ENCODE assay signal across 19 cellular contexts in genomic region chr9:120636194-120636957, GRCh38. TPM values are rescaled to one million over a fixed set of nuclear protein-coding genes. Genes with fewer than 3 reads are reported as not detected.
DNase-seq lines count a peak whose midpoint lies in the region; ATAC-seq, FAIRE-seq and TF ChIP-seq lines count a peak whose summit lies in the region.
"Had no signal": no experiment of that assay in that cellular context is flagged by ENCODE, and none has a peak within 500 bp of the region (broad histone marks: within the 10 kb centered on the region; RNA-seq: fewer than 3 reads in every experiment).

No MANE protein-coding gene starts in this region.

- H3K9me3 ChIP-seq in HepG2 (ENCODE audit: low read length) (peaks cover 9% of the 10 kb centered on the region), right lobe of liver (no peaks in the 10 kb centered on the region), Karpas-422 (ENCODE audit: low read length) (no peaks in the 10 kb centered on the region)
- H3K9me3 ChIP-seq: Caco-2 had no signal

- TF ChIP-seq POLR2A in HepG2 (IDR thresholded peaks at IDR 0.05; ENCODE audit: insufficient read depth in 1 of 2, low read depth in 2 of 2, low read length in 2 of 2) (no peak), right lobe of liver (IDR thresholded peaks at IDR 0.05) (no peak)

- peak overlapping the region; percentile 53 for H3K27ac ChIP-seq in HepG2 (ENCODE audit: extremely low read length, insufficient read depth, low read length)
- H3K27ac ChIP-seq in right lobe of liver, result peak overlapping the region in 1 of 3 donors; percentile 29
- H3K27ac ChIP-seq in Karpas-422 (ENCODE audit: low read length), result 0 out of 2 replicates have a peak overlapping the region, but pooled peaks have one; percentile 8

- ATAC-seq in HepG2 (peak; percentile 29; the same call in 1 of the 3 replicates), right lobe of liver (no peak), GM18498 (IDR thresholded peaks at IDR 0.05; ENCODE audit: unreplicated experiment) (no peak)
- ATAC-seq: GM12878 had no signal

- TF ChIP-seq CTCF in HepG2 (CRISPR knock-in tag; IDR thresholded peaks at IDR 0.05), result no peak
- TF ChIP-seq CTCF in right lobe of liver (IDR thresholded peaks at IDR 0.05), result no peak
- TF ChIP-seq CTCF in glutamatergic neuron (IDR thresholded peaks at IDR 0.05; ENCODE audit: partially characterized antibody, unreplicated experiment), result no peak

- DNase-seq in HepG2 (ENCODE audit: low spot score) (no peak), right lobe of liver (no peak), Karpas-422 (no peak), glutamatergic neuron (no peak), COLO829 (ENCODE audit: low spot score) (no peak)
- no peak for DNase-seq in activated naive CD4-positive, alpha-beta T cell treated with anti-CD3 and anti-CD28 coated beads for 36 hours
- DNase-seq: 8988T; C1 segment of cervical spinal cord; Caco-2; CD4-positive, alpha-beta memory T cell; DMS153; DND-41; GOT3; H7; HCEC 1CT had no signal

- FAIRE-seq in HepG2 (lab: Jason Lieb, UNC), result no peak
- FAIRE-seq: G401.6, GM12878, GM18507 had no signal

- CTCF ChIA-PET in HepG2 (lab: Yijun Ruan, JAX; ENCODE audit: low intra/inter-chr PET ratio, low total read pairs), result no interaction called here
- CTCF ChIA-PET in activated naive CD4-positive, alpha-beta T cell treated with anti-CD3 and anti-CD28 coated beads for 36 hours (lab: Charles Lee), result no interaction called here

- H3K27me3 Mint-ChIP-seq in glutamatergic neuron (ENCODE audit: unreplicated experiment), result peaks cover 2% of the 10 kb centered on the region
- H3K27me3 Mint-ChIP-seq in activated naive CD4-positive, alpha-beta T cell treated with anti-CD3 and anti-CD28 coated beads for 36 hours (ENCODE audit: low read depth), result no peaks in the 10 kb centered on the region
- H3K27me3 Mint-ChIP-seq: CD4-positive, alpha-beta memory T cell had no signal

- peaks cover 17% of the 10 kb centered on the region for H3K36me3 Mint-ChIP-seq in glutamatergic neuron (ENCODE audit: unreplicated experiment)
- H3K36me3 Mint-ChIP-seq in activated naive CD4-positive, alpha-beta T cell treated with anti-CD3 and anti-CD28 coated beads for 36 hours (ENCODE audit: low read depth), result peaks cover 8% of the 10 kb centered on the region

- H3K4me3 Mint-ChIP-seq in glutamatergic neuron (ENCODE audit: unreplicated experiment), result no peak overlapping the region
- H3K4me3 Mint-ChIP-seq in activated naive CD4-positive, alpha-beta T cell treated with anti-CD3 and anti-CD28 coated beads for 36 hours, result no peak overlapping the region

- H4K20me1 ChIP-seq in HepG2 (ENCODE audit: insufficient read depth, low read length) (no peaks in the 10 kb centered on the region), Karpas-422 (ENCODE audit: insufficient read depth, low read depth, low read length) (no peaks in the 10 kb centered on the region)

- H3K9ac ChIP-seq in HepG2 (ENCODE audit: insufficient read depth, low read depth, low read length), result no peak overlapping the region
- H3K9ac ChIP-seq in Karpas-422 (ENCODE audit: low read length), result no peak overlapping the region

- peak overlapping the region; percentile 40; the same call in 1 of the 2 replicates for H3K4me2 ChIP-seq in HepG2 (ENCODE audit: low read depth, low read length)
- H3K4me2 ChIP-seq in Karpas-422 (ENCODE audit: low read depth, low read length, poor library complexity, severe bottlenecking), result no peak overlapping the region

- H3K79me2 ChIP-seq in HepG2 (ENCODE audit: insufficient read depth, low read length) (no peaks in the 10 kb centered on the region), Karpas-422 (ENCODE audit: low read length) (peaks cover 84% of the 10 kb centered on the region)

- peaks cover 27% of the 10 kb centered on the region for H3K4me1 ChIP-seq in HepG2 (ENCODE audit: insufficient read depth, low read length)
- H3K4me1 ChIP-seq in right lobe of liver, result peaks cover 0 to 33% (median 5%) of the 10 kb centered on the region in 4 donors
- peaks cover 38% of the 10 kb centered on the region for H3K4me1 ChIP-seq in Karpas-422 (ENCODE audit: low read length)
- H3K4me1 ChIP-seq: Caco-2 had no signal

- H3K27me3 ChIP-seq in HepG2 (ENCODE audit: control insufficient read depth in 1 of 2, insufficient read depth in 2 of 2, low read length in 2 of 2) (no peaks in the 10 kb centered on the region), right lobe of liver (no peaks in the 10 kb centered on the region), Karpas-422 (ENCODE audit: low read length) (no peaks in the 10 kb centered on the region)

- in situ Hi-C loops in HepG2 (cut with HindIII; ENCODE audit: extremely low pct_ligation_motif_present, low pct_unique_long_range_greater_than_20kb), result loop anchor here (5.0 kb wide), 1 partner anchor 76 kb away; the partner anchor contains the start of gene MEGF9

- H2AFZ ChIP-seq in HepG2 (ENCODE audit: low read length) (no peak overlapping the region), Karpas-422 (ENCODE audit: low read length) (no peak overlapping the region)

- no peaks in the 10 kb centered on the region for H3K9me2 ChIP-seq in Karpas-422 (replicated peaks; ENCODE audit: insufficient read depth, low read length)

- peaks cover 12% of the 10 kb centered on the region for H3K9me3 Mint-ChIP-seq in glutamatergic neuron (ENCODE audit: unreplicated experiment)
- H3K9me3 Mint-ChIP-seq in activated naive CD4-positive, alpha-beta T cell treated with anti-CD3 and anti-CD28 coated beads for 36 hours, result peaks cover 13% of the 10 kb centered on the region

- TF ChIP-seq EP300 in HepG2 (IDR thresholded peaks at IDR 0.05; ENCODE audit: low read depth in 2 of 2, low read length in 2 of 2) (no peak), HepG2 (CRISPR knock-in tag; IDR thresholded peaks at IDR 0.05; ENCODE audit: borderline replicate concordance) (no peak)

- POLR2A ChIA-PET in HepG2 (lab: Yijun Ruan, JAX), result no interaction called here

- no peak for TF ChIP-seq RAD21 in HepG2 (CRISPR knock-in tag; IDR thresholded peaks at IDR 0.05)

- H3K4me3 ChIP-seq in HepG2 (replicated peaks in 1 of 3; ENCODE audit: insufficient read depth in 1 of 3, low read depth in 2 of 3, low read length in 3 of 3) (no peak overlapping the region; a peak in 1 of 6 replicates), right lobe of liver (no peak overlapping the region), Karpas-422 (ENCODE audit: low read length) (no peak overlapping the region)
- H3K4me3 ChIP-seq: GM12878 had no signal

- no peaks in the 10 kb centered on the region for H3K36me3 ChIP-seq in HepG2 (replicated peaks in 1 of 2; ENCODE audit: control insufficient read depth in 1 of 2, insufficient read depth in 2 of 2, low read length in 2 of 2)
- peaks cover 0 to 2% (median 0%) of the 10 kb centered on the region in 4 donors for H3K36me3 ChIP-seq in right lobe of liver
- peaks cover 49% of the 10 kb centered on the region for H3K36me3 ChIP-seq in Karpas-422 (ENCODE audit: insufficient read depth, low read length)

- intact Hi-C loops in HepG2 (cut with micrococcal nuclease; ENCODE audit: unreplicated experiment) (no loop called here), right lobe of liver (cut with DNase I) (no loop called here)
- intact Hi-C loops in activated naive CD4-positive, alpha-beta T cell treated with anti-CD3 and anti-CD28 coated beads for 36 hours (cut with micrococcal nuclease), result no loop called here

- peaks cover 2% of the 10 kb centered on the region for H3K4me1 Mint-ChIP-seq in glutamatergic neuron (ENCODE audit: low read depth, unreplicated experiment)
- H3K4me1 Mint-ChIP-seq in activated naive CD4-positive, alpha-beta T cell treated with anti-CD3 and anti-CD28 coated beads for 36 hours (ENCODE audit: low read depth), result no peaks in the 10 kb centered on the region

- WGBS in HepG2 (ENCODE audit: low lambda C conversion rate), result 40% methylated on average over 25 of the region's 25 CpGs
- WGBS in right lobe of liver (ENCODE audit: insufficient coverage, low coverage, low lambda C conversion rate, missing lambda C conversion rate), result 87% methylated on average over 9 of the region's 25 CpGs

- H3K27ac Mint-ChIP-seq in glutamatergic neuron (ENCODE audit: unreplicated experiment), result peak overlapping the region; percentile 67
- no peak overlapping the region for H3K27ac Mint-ChIP-seq in activated naive CD4-positive, alpha-beta T cell treated with anti-CD3 and anti-CD28 coated beads for 36 hours
- H3K27ac Mint-ChIP-seq: CD4-positive, alpha-beta memory T cell had no signal

- no TSS peak for BruUV-seq in HepG2 (replicated peaks; lab: Mats Ljungman, UMichigan)

TF ChIP-seq in HepG2, 621 proteins besides CTCF, POLR2A, EP300 and RAD21 (continues in another document):
- no peak for TF ChIP-seq HMG20B (CRISPR knock-in tag; conservative IDR thresholded peaks at IDR 0.05)

RNA-seq across cellular contexts. Expression of gene CDK5RAP2, which starts 56.4 kb away (rescaled TPM):
- total RNA-seq in HepG2 (2016; rRNA removed; fragmentation: Illumina TruSeq; extraction: Trizol) (42.2 and 65.9 TPM in 2 replicates), right lobe of liver (10 to 100 TPM; 25.9 to 61.6 (median 34.7) TPM), glutamatergic neuron (ENCODE audit: unreplicated experiment) (53.2 TPM)
- total RNA-seq in HepG2 (2016; cell fraction: cytosol; rRNA removed; fragmentation: Illumina TruSeq; extraction: Trizol; ENCODE audit: low read depth), result 40.8 and 45.6 TPM in 2 replicates
- 45.8 and 62.7 TPM in 2 replicates for total RNA-seq in HepG2 (2016; cell fraction: insoluble cytoplasmic fraction; rRNA removed; fragmentation: Illumina TruSeq; extraction: Trizol)
- 28.2 and 29.4 TPM in 2 replicates for total RNA-seq in HepG2 (2016; cell fraction: membrane; rRNA removed; fragmentation: Illumina TruSeq; extraction: Trizol)
- 78.0 and 81.7 TPM in 2 replicates for total RNA-seq in HepG2 (2016; cell fraction: nucleus; rRNA removed; fragmentation: Illumina TruSeq; extraction: Trizol)
- polyA plus RNA-seq in HepG2 (2011; rRNA removed), result 29.5 and 31.8 TPM in 2 replicates
- polyA plus RNA-seq in HepG2 (2011; cell fraction: cytosol; rRNA removed), result 22.3 TPM in 2 replicates
- polyA plus RNA-seq in HepG2 (2011; cell fraction: nucleus; rRNA removed), result 79.7 and 82.1 TPM in 2 replicates
- 31.0 and 35.4 TPM in 2 replicates for polyA plus RNA-seq in HepG2 (2012)
- 7.7 and 8.0 TPM in 2 replicates for polyA plus RNA-seq in HepG2 (2016; cell fraction: cytosol; fragmentation: Illumina TruSeq; extraction: Trizol; ENCODE audit: low read depth)
- 62.0 and 62.2 TPM in 2 replicates for polyA plus RNA-seq in HepG2 (2016; cell fraction: insoluble cytoplasmic fraction; fragmentation: Illumina TruSeq; extraction: Trizol; ENCODE audit: low read depth)
- polyA plus RNA-seq in HepG2 (2016; cell fraction: membrane; fragmentation: Illumina TruSeq; extraction: Trizol; ENCODE audit: low read depth), result 11.5 and 12.3 TPM in 2 replicates
- 105 and 120 TPM in 2 replicates for polyA plus RNA-seq in HepG2 (2016; cell fraction: nucleus; fragmentation: Illumina TruSeq; extraction: Trizol; ENCODE audit: insufficient read depth, low read depth)
- polyA minus RNA-seq in HepG2 (2011; rRNA and poly(A)+ RNA removed; ENCODE audit: low replicate concordance), result 47.2 and 114 TPM in 2 replicates
- 17.3 and 18.9 TPM in 2 replicates for polyA minus RNA-seq in HepG2 (2011; cell fraction: cytosol; rRNA and poly(A)+ RNA removed)
- 106 and 114 TPM in 2 replicates for polyA minus RNA-seq in HepG2 (2011; cell fraction: nucleus; rRNA and poly(A)+ RNA removed)
- 48.4 and 68.8 TPM in 2 replicates for total RNA-seq in Karpas-422 (2014; rRNA removed; shearing (Covaris generic); ENCODE audit: low replicate concordance)
- 10 to 100 TPM; 92.7 to 99.7 TPM for total RNA-seq in activated naive CD4-positive, alpha-beta T cell treated with anti-CD3 and anti-CD28 coated beads for 36 hours
